In the genomic region with DNA sequence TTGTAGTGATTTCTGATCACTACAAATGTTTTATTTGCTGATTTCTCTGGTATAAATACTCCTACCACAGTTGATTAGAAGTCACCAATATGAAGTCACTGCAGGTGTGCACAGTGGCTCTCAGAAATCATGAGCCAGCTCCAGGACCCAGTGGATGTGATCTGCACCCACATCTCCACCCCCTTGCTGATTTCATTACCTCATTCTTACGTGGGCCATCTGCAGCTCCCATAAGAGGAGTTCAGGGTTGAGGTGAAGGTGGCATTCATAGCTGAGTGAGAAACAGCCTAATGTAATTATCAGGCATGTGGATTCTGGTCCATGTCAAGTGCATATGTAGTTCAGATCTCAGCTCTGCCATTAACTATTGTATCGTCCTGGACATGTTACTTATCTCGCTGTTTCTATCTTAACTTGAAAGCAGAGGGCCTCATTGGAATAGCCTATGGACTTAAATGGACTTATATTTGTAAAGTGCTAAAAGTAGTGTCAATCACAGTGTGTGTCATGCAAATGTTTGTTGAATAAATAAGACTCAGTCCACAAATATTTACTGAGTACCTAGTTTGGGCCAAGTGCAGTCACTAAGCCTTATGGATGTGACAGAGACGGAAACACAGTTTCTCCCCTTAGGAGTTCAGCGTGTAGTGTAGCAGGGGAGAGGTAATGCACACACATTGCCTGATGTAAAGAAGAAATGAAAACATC, we compare ENCODE assay signal across 24 cellular contexts.
"Had no signal": no experiment of that assay in that cellular context is flagged by ENCODE, and none has a peak within 500 bp of the region (broad histone marks: within the 10 kb centered on the region; RNA-seq: fewer than 3 reads in every experiment).

No MANE protein-coding gene starts in this region.

- H3K9me3 ChIP-seq: adrenal gland, ascending aorta, lower lobe of right lung, mucosa of descending colon, right lobe of liver, vagina had no signal

- H3K27me3 ChIP-seq: ascending aorta, brain microvascular endothelial cell, foreskin keratinocyte, right lobe of liver, vagina had no signal

- H3K4me3 ChIP-seq: adrenal gland, ascending aorta, lower lobe of right lung, mucosa of descending colon, right lobe of liver, skin epidermis, stomach, vagina had no signal

- H3K4me1 ChIP-seq: adrenal gland, ascending aorta, foreskin keratinocyte, lower lobe of right lung, stomach, vagina had no signal

- DNase-seq: activated CD4-positive, alpha-beta T cell treated with anti-CD3 and anti-CD28 coated beads for 36 hours; activated CD4-positive, alpha-beta T cell treated with anti-CD3 and anti-CD28 coated beads, Interleukin-2, amount 50 U/mL, for 4 hours; activated CD8-positive, alpha-beta memory T cell treated with anti-CD3 and anti-CD28 coated beads for 24 hours; activated CD8-positive, alpha-beta memory T cell treated with anti-CD3 and anti-CD28 coated beads, Interleukin-2, amount 50 U/mL, for 4 hours; activated naive CD4-positive, alpha-beta T cell; activated T-cell treated with anti-CD3 and anti-CD28 coated beads, Interleukin-2, amount 50 U/mL, for 24 hours; adrenal gland; brain microvascular endothelial cell; central memory CD4-positive, alpha-beta T cell; effector memory CD4-positive, alpha-beta T cell; foreskin keratinocyte; kidney; lower lobe of right lung; mesendoderm; mucosa of descending colon; nephron progenitor cell; nucleus accumbens; right lobe of liver; stimulated activated CD4-positive, alpha-beta T cell treated with anti-CD3 and anti-CD28 coated beads, Interleukin-1b, Interleukin-23, amount 100 ng/mL, for 48 hours; stomach had no signal

- H3K36me3 ChIP-seq: adrenal gland, ascending aorta, brain microvascular endothelial cell, lower lobe of right lung, right lobe of liver, stomach, vagina had no signal

- ATAC-seq: activated CD4-positive, alpha-beta T cell treated with anti-CD3 and anti-CD28 coated beads for 36 hours; foreskin keratinocyte; left lobe of liver; lower lobe of right lung; mucosa of descending colon had no signal

- H3K27ac ChIP-seq: adrenal gland, ascending aorta, brain microvascular endothelial cell, foreskin keratinocyte, lower lobe of right lung, right lobe of liver, skin epidermis, stomach, vagina had no signal
